8 cellular contexts compared by ENCODE assay signal in the genomic region with DNA sequence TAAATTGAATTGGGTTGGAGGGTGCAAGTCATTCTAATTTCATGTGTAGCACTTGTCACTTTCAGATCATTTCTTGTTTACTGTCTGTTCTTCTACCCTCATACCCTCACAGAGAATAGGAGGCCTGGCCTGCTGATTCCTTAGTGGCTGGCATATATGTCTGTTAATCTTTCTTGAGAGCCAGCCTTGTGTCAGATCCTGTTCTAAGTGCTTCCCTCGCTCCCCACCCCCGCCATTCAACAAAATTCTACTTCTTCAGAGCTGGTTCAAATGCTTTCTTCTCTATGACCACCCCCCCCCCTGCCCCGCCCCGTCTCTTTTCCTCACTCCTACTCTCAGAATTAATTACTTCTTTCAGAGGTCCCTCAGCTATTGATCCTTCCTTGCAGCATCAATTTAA. TPM values are rescaled to one million over a fixed set of nuclear protein-coding genes. Genes with fewer than 3 reads are reported as not detected.
DNase-seq lines count a peak whose midpoint lies in the region; ATAC-seq and TF ChIP-seq lines count a peak whose summit lies in the region.

No MANE protein-coding gene starts in this region.

- H2AK5ac ChIP-seq in trophoblast cell (ENCODE audit: low read length), result no peak overlapping the region

- no peak for TF ChIP-seq CTCF in OCI-LY7 (conservative IDR thresholded peaks at IDR 0.05; ENCODE audit: low read length)
- TF ChIP-seq CTCF in endodermal cell (conservative IDR thresholded peaks at IDR 0.05), result no peak

- WGBS in endodermal cell (ENCODE audit: insufficient coverage in 1 of 2, insufficient read length in 1 of 2), 2 experiments, result 66% methylated on average over 4 of the region's 4 CpGs; no CpG with 5 or more reads in 1 of the 2 experiments
- WGBS in trophoblast cell (ENCODE audit: extremely low coverage, insufficient coverage, insufficient read length), result no CpG with 5 or more reads among the region's 4 CpGs

- peaks cover 21% of the 10 kb centered on the region for H3K4me1 Mint-ChIP-seq in endodermal cell

- POLR2A ChIA-PET in OCI-LY7 (lab: Charles Lee), result interaction anchor here (0.6 to 0.7 kb wide), 2 partner anchors 272 to 849 kb away, joined by 3 read pairs; no protein-coding TSS in a partner anchor

- H4K12ac ChIP-seq in trophoblast cell (ENCODE audit: low read depth, low read length), result no peak overlapping the region

- peak overlapping the region; percentile 80 for H3K4me3 Mint-ChIP-seq in endodermal cell

- peak overlapping the region; percentile 100 for H3K4me3 ChIP-seq in OCI-LY7 (ENCODE audit: low read depth, low read length, poor library complexity, severe bottlenecking)
- peak overlapping the region; percentile 92 for H3K4me3 ChIP-seq in endodermal cell (ENCODE audit: low read length)
- no peak overlapping the region for H3K4me3 ChIP-seq in trophoblast cell (ENCODE audit: low read depth, low read length)

- peaks cover 14% of the 10 kb centered on the region for H4K20me1 ChIP-seq in OCI-LY7 (ENCODE audit: insufficient read depth, low read length)

- BruUV-seq in OCI-LY7 (replicated peaks; lab: Mats Ljungman, UMichigan), result no TSS peak

- no peaks in the 10 kb centered on the region for H3K36me3 Mint-ChIP-seq in endodermal cell (ENCODE audit: low read depth)

- H3K9me3 Mint-ChIP-seq in endodermal cell, result no peaks in the 10 kb centered on the region

- H2BK12ac ChIP-seq in trophoblast cell (ENCODE audit: low read length), result no peak overlapping the region

- DNase-seq in NCI-H2227 (lab: John Stamatoyannopoulos, UW; ENCODE audit: unreplicated experiment) (peak; percentile 9), NCI-H2227 treated with DMSO at 0.1 percent for 48 hours (lab: John Stamatoyannopoulos, UW) (no peak), OCI-LY7 (ENCODE audit: low spot score) (no peak), endodermal cell (no peak), trophoblast cell (no peak)
- no peak for DNase-seq in stimulated activated CD4-positive, alpha-beta T cell treated with anti-CD3 and anti-CD28 coated beads, Interleukin-2, amount 100 ng/mL, for 48 hours
- no peak for DNase-seq in stimulated activated CD8-positive, alpha-beta memory T cell treated with anti-CD3 and anti-CD28 coated beads, Interleukin-4, amount 100 ng/mL, for 48 hours

- peak overlapping the region; percentile 99 for H3K27ac Mint-ChIP-seq in endodermal cell

- peaks cover 15% of the 10 kb centered on the region for H3K4me1 ChIP-seq in OCI-LY7 (ENCODE audit: insufficient read depth, low read length, poor library complexity, severe bottlenecking)
- H3K4me1 ChIP-seq in endodermal cell (ENCODE audit: control insufficient read depth, insufficient read depth, low read length), result peaks cover 6% of the 10 kb centered on the region
- H3K4me1 ChIP-seq in trophoblast cell (ENCODE audit: control insufficient read depth in 1 of 2, insufficient read depth in 2 of 2, low read length in 2 of 2), result peaks cover 0 to 4% of the 10 kb centered on the region in 2 experiments

- CTCF ChIA-PET in OCI-LY7 (lab: Charles Lee; ENCODE audit: unreplicated experiment), result no interaction called here

- H4K8ac ChIP-seq in trophoblast cell (ENCODE audit: low read depth, low read length), result no peak overlapping the region

- H3K9ac ChIP-seq in endodermal cell (ENCODE audit: extremely low read depth, low read length, poor library complexity, severe bottlenecking) (peak overlapping the region; percentile 94), trophoblast cell (ENCODE audit: low read length) (no peak overlapping the region)

- H3K36me3 ChIP-seq in OCI-LY7 (ENCODE audit: insufficient read depth, low read length) (0 out of 2 replicates have a peak, but pooled peaks cover under 1% of the 10 kb centered on the region), endodermal cell (ENCODE audit: control insufficient read depth, insufficient read depth, low read length) (no peaks in the 10 kb centered on the region), trophoblast cell (ENCODE audit: control insufficient read depth in 1 of 2, insufficient read depth in 2 of 2, low read length in 2 of 2) (no peaks in the 10 kb centered on the region)

- no peak overlapping the region for H2BK5ac ChIP-seq in trophoblast cell (ENCODE audit: low read depth, low read length, poor library complexity)

- no peak overlapping the region for H4K91ac ChIP-seq in trophoblast cell (ENCODE audit: low read depth, low read length)

- no peaks in the 10 kb centered on the region for H3K27me3 Mint-ChIP-seq in endodermal cell (ENCODE audit: insufficient read depth)

- intact Hi-C loops in OCI-LY7 (cut with micrococcal nuclease; ENCODE audit: unreplicated experiment), result loop anchor here (2.0 to 10.0 kb wide), 4 partner anchors 421 to 975 kb away; partner anchors contain the start of genes ATR, DIPK2A and SLC9A9

- H2BK120ac ChIP-seq in trophoblast cell (ENCODE audit: insufficient read depth, low read length, poor library complexity), result no peak overlapping the region

- no peak for ATAC-seq in HG02981 (IDR thresholded peaks at IDR 0.05; ENCODE audit: unreplicated experiment)

- H3K9me3 ChIP-seq in OCI-LY7 (ENCODE audit: low read length) (no peaks in the 10 kb centered on the region), endodermal cell (ENCODE audit: control insufficient read depth, low read length) (no peaks in the 10 kb centered on the region), trophoblast cell (ENCODE audit: insufficient read depth, low read depth, low read length) (no peaks in the 10 kb centered on the region)

- no peak overlapping the region for H3K18ac ChIP-seq in trophoblast cell (ENCODE audit: low read length)

- H3K23ac ChIP-seq in trophoblast cell (ENCODE audit: low read length), result no peak overlapping the region

- H3K27me3 ChIP-seq in endodermal cell (ENCODE audit: control insufficient read depth, insufficient read depth, low read length, poor library complexity, severe bottlenecking) (no peaks in the 10 kb centered on the region), trophoblast cell (ENCODE audit: insufficient read depth, low read length) (no peaks in the 10 kb centered on the region)

- H3K79me2 ChIP-seq in OCI-LY7 (ENCODE audit: insufficient read depth, low read depth, low read length), result peaks cover 42% of the 10 kb centered on the region
- H3K79me2 ChIP-seq in trophoblast cell (ENCODE audit: control insufficient read depth, insufficient read depth, low read length, poor library complexity), result peaks cover 9% of the 10 kb centered on the region

- H3K27ac ChIP-seq in OCI-LY7 (ENCODE audit: low read depth, low read length, poor library complexity, severe bottlenecking) (no peak overlapping the region), endodermal cell (ENCODE audit: low read depth, low read length) (no peak overlapping the region), trophoblast cell (ENCODE audit: low read depth, low read length) (no peak overlapping the region)

- peaks cover 8% of the 10 kb centered on the region for H3K79me1 ChIP-seq in trophoblast cell (ENCODE audit: low read length)

- no peak overlapping the region for H3K4ac ChIP-seq in trophoblast cell (ENCODE audit: low read depth, low read length)

- H2AFZ ChIP-seq in OCI-LY7 (ENCODE audit: low read length), result no peak overlapping the region
- H2AFZ ChIP-seq in trophoblast cell (ENCODE audit: insufficient read depth, low read length, poor library complexity), result no peak overlapping the region

- no peak overlapping the region for H3K14ac ChIP-seq in trophoblast cell (ENCODE audit: low read length)

- H3K4me2 ChIP-seq in OCI-LY7 (ENCODE audit: low read length), result peak overlapping the region; percentile 77
- H3K4me2 ChIP-seq in trophoblast cell (ENCODE audit: low read length), result peak overlapping the region; percentile 73

- H3K9me2 ChIP-seq in OCI-LY7 (ENCODE audit: insufficient read depth, low read length), result no peaks in the 10 kb centered on the region

RNA-seq across cellular contexts. Expression of gene U2SURP, which starts 1.5 kb away (rescaled TPM):
- 108 and 115 TPM in 2 replicates for total RNA-seq in OCI-LY7 (2014; rRNA removed; shearing (Covaris generic))
- 175 and 185 TPM in 2 replicates for total RNA-seq in OCI-LY7 (2022)
- total RNA-seq in endodermal cell, result 100 to 1,000 TPM; 139 to 160 TPM
- polyA plus RNA-seq in endodermal cell (2013, experiment 1 of 2), result 117 TPM
- 121 TPM for polyA plus RNA-seq in endodermal cell (2013, experiment 2 of 2)
- 67.2 and 70.3 TPM in 2 replicates for polyA plus RNA-seq in trophoblast cell (2013)

RNA-seq across cellular contexts. Expression of gene PAQR9, which starts 36.4 kb away (rescaled TPM):
- not detected in 2 replicates for total RNA-seq in OCI-LY7 (2014; rRNA removed; shearing (Covaris generic))
- total RNA-seq in OCI-LY7 (2022) (not detected in 2 replicates), endodermal cell (10 to 100 TPM in 1 of 2 donors, 1 to 10 TPM in 1; 4.2 to 11.1 TPM)
- polyA plus RNA-seq in endodermal cell (2013, experiment 1 of 2), result 1.9 TPM
- 1.6 TPM for polyA plus RNA-seq in endodermal cell (2013, experiment 2 of 2)
- polyA plus RNA-seq in trophoblast cell (2013), result 0.40 and 0.44 TPM in 2 replicates

Comparison
In these comparisons a context has a peak if more than half of its experiments do, and no peak if none do; other contexts are left out.
1. RNA of gene PAQR9, which starts 36.4 kb away (total RNA-seq): 4.2 to 11.1 TPM in endodermal cell; not detected in OCI-LY7; every median in the first group is over 4 times any median in the second.